Comparison of ENCODE assay signal across 12 cellular contexts in the genomic region with DNA sequence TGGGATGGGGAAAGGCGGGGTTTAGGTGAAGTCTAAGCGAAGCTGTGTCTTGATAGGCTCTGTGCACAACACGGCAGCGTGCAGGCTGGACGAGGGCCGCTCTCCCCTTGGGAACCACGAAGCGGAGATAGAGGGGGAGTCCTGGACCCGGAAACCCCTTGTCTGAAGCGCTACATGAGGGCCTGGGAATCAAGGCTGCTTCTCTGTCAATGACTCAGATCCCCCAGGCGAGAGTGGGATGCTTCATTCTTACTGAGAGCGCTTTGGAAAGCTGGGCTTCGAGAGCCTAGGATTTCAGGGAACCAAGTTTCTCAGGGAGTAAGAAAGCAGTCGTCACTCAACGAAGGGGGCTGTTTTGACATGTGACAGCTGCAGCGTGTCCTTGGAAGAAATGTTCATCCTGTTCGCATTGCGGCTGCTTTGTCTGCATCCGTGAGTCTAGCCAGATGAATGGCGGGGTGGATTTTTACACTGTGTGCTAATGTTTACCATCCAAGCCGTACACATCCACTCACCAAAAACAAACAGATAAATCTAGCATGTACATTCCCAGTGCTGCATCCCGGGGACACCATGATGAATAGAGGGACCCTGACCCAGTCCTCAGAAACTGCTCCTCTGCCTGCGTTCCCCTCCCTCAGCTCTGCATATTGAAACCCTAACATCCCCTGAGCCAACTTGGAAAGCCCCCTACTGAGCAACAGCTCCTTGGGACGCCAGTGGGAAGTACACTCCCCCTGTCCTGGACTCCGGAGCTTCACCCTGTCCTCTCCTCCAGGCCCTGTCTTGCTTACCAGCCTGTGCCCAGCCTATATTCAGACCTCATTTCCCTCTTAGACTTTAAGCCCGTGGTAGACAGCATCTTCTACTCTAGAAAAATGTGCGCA. TPM values are rescaled to one million over a fixed set of nuclear protein-coding genes. Genes with fewer than 3 reads are reported as not detected.
A peak's percentile ranks its signal among the peaks of the same experiment; 100 is the strongest.
DNase-seq lines count a peak whose midpoint lies in the region; ATAC-seq and TF ChIP-seq lines count a peak whose summit lies in the region.
"Had no signal": no experiment of that assay in that cellular context is flagged by ENCODE, and none has a peak within 500 bp of the region (broad histone marks: within the 10 kb centered on the region; RNA-seq: fewer than 3 reads in every experiment).

No MANE protein-coding gene starts in this region.

- H3K4me1 Mint-ChIP-seq in activated naive CD4-positive, alpha-beta T cell treated with anti-CD3 and anti-CD28 coated beads for 36 hours (ENCODE audit: low read depth): peaks cover 31% of the 10 kb centered on the region
- H3K4me1 Mint-ChIP-seq in WTC11: peaks cover 5% of the 10 kb centered on the region; the same call in 1 of the 2 replicates

- CTCF ChIA-PET in activated naive CD4-positive, alpha-beta T cell treated with anti-CD3 and anti-CD28 coated beads for 36 hours (lab: Charles Lee): no interaction called here
- CTCF ChIA-PET in WTC11 (lab: Charles Lee): interaction anchor here (1.4 kb wide), 1 partner anchor 617 kb away, joined by 6 read pairs; no protein-coding TSS in a partner anchor

- peaks cover 0 to 6% (median 0%) of the 10 kb centered on the region in 9 donors for H3K36me3 ChIP-seq in heart left ventricle
- no peaks in the 10 kb centered on the region for H3K36me3 ChIP-seq in stomach

- DNase-seq in activated naive CD4-positive, alpha-beta T cell treated with anti-CD3 and anti-CD28 coated beads for 36 hours: no peak
- no peak for DNase-seq in activated naive CD4-positive, alpha-beta T cell (lab: John Stamatoyannopoulos, UW)
- DNase-seq in WTC11 (ENCODE audit: low spot score): no peak
- peak in 4 of 5 donors; percentile 46 to 70 (median 51) for DNase-seq in heart left ventricle
- peak; percentile 22 for DNase-seq in skeletal muscle cell (ENCODE audit: low read depth)
- DNase-seq in stimulated activated CD4-positive, alpha-beta T cell treated with anti-CD3 and anti-CD28 coated beads, Interleukin-2, amount 100 ng/mL, for 24 hours: no peak
- DNase-seq in stomach: no peak
- DNase-seq: kidney glomerular epithelial cell, NCI-H524 had no signal

- H3K27me3 ChIP-seq in heart left ventricle (no peaks in the 10 kb centered on the region), stomach (peaks cover 0 to 19% (median 0%) of the 10 kb centered on the region in 3 donors)

- TF ChIP-seq POLR2A in heart left ventricle (IDR thresholded peaks at IDR 0.05): no peak
- TF ChIP-seq POLR2A in stomach (IDR thresholded peaks at IDR 0.05): no peak

- no peaks in the 10 kb centered on the region for H3K9me3 Mint-ChIP-seq in activated naive CD4-positive, alpha-beta T cell treated with anti-CD3 and anti-CD28 coated beads for 36 hours
- H3K9me3 Mint-ChIP-seq in WTC11: no peaks in the 10 kb centered on the region
- H3K9me3 Mint-ChIP-seq: brain had no signal

- no peak for TF ChIP-seq CTCF in WTC11 (IDR thresholded peaks at IDR 0.05)
- TF ChIP-seq CTCF in heart left ventricle (IDR thresholded peaks at IDR 0.05): no peak
- TF ChIP-seq CTCF in stomach (IDR thresholded peaks at IDR 0.05): no peak

- WGBS in heart left ventricle, 4 donors: 46 to 50% (median 49%) methylated on average over 24 to 27 of the region's 27 CpGs
- 47 to 63% (median 58%) methylated on average over 27 of the region's 27 CpGs for WGBS in stomach, 5 donors

- peak overlapping the region; percentile 26 for H3K27ac Mint-ChIP-seq in activated naive CD4-positive, alpha-beta T cell treated with anti-CD3 and anti-CD28 coated beads for 36 hours
- no peak overlapping the region for H3K27ac Mint-ChIP-seq in WTC11

- ATAC-seq in WTC11 (peak; percentile 51), heart left ventricle (peak in 3 of 4 donors; percentile 19 to 66 (median 55)), GM18519 (IDR thresholded peaks at IDR 0.05; ENCODE audit: low FRiP score, unreplicated experiment) (no peak)

- peak overlapping the region in 4 of 12 donors; percentile 5 to 54 (median 24) for H3K27ac ChIP-seq in heart left ventricle
- H3K27ac ChIP-seq in stomach: peak overlapping the region in 2 of 5 donors; percentile 26 to 31
- H3K27ac ChIP-seq: parathyroid adenoma had no signal

- H3K9me3 ChIP-seq in heart left ventricle (no peaks in the 10 kb centered on the region), stomach (no peaks in the 10 kb centered on the region)

- peaks cover 3% of the 10 kb centered on the region for H3K36me3 Mint-ChIP-seq in activated naive CD4-positive, alpha-beta T cell treated with anti-CD3 and anti-CD28 coated beads for 36 hours (ENCODE audit: low read depth)
- H3K36me3 Mint-ChIP-seq in WTC11: no peaks in the 10 kb centered on the region
- H3K36me3 Mint-ChIP-seq: brain had no signal

- H3K4me3 ChIP-seq in heart left ventricle (peak overlapping the region in 4 of 12 donors; percentile 2 to 5 (median 4)), skeletal muscle cell (ENCODE audit: low read depth, low read length) (no peak overlapping the region), stomach (no peak overlapping the region)

- intact Hi-C loops in activated naive CD4-positive, alpha-beta T cell treated with anti-CD3 and anti-CD28 coated beads for 36 hours (cut with micrococcal nuclease): no loop called here
- intact Hi-C loops in heart left ventricle (cut with DNase I) (no loop called here), stomach (cut with DNase I; ENCODE audit: low total_unique reads) (no loop called here)

- TF ChIP-seq EP300 in stomach (IDR thresholded peaks at IDR 0.05): no peak

- POLR2A ChIA-PET in WTC11 (lab: Charles Lee): interaction anchor here (0.6 kb wide), 1 partner anchor 60 kb away, joined by 3 read pairs; no protein-coding TSS in a partner anchor

- no peak overlapping the region for H3K4me3 Mint-ChIP-seq in activated naive CD4-positive, alpha-beta T cell treated with anti-CD3 and anti-CD28 coated beads for 36 hours
- no peak overlapping the region for H3K4me3 Mint-ChIP-seq in WTC11
- H3K4me3 Mint-ChIP-seq: brain had no signal

- no peaks in the 10 kb centered on the region for H3K27me3 Mint-ChIP-seq in activated naive CD4-positive, alpha-beta T cell treated with anti-CD3 and anti-CD28 coated beads for 36 hours (ENCODE audit: low read depth)
- peaks cover 7% of the 10 kb centered on the region for H3K27me3 Mint-ChIP-seq in WTC11 (ENCODE audit: low read depth)

- H3K4me1 ChIP-seq in heart left ventricle: peaks cover 0 to 39% (median 3%) of the 10 kb centered on the region in 12 donors
- peaks cover 0 to 22% (median 7%) of the 10 kb centered on the region in 4 donors for H3K4me1 ChIP-seq in stomach
- H3K4me1 ChIP-seq: parathyroid adenoma had no signal

TF ChIP-seq in WTC11, 78 proteins besides CTCF, POLR2A, EP300 and RAD21 (continues in another document):
- TF ChIP-seq ESRRA (CRISPR knock-in tag; IDR thresholded peaks at IDR 0.05; ENCODE audit: borderline replicate concordance) (no peak), FOXP4 (CRISPR knock-in tag; IDR thresholded peaks at IDR 0.05) (no peak)
- TF ChIP-seq, protein P1, sequence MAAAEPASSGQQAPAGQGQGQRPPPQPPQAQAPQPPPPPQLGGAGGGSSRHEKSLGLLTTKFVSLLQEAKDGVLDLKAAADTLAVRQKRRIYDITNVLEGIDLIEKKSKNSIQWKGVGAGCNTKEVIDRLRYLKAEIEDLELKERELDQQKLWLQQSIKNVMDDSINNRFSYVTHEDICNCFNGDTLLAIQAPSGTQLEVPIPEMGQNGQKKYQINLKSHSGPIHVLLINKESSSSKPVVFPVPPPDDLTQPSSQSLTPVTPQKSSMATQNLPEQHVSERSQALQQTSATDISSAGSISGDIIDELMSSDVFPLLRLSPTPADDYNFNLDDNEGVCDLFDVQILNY (CRISPR knock-in tag; IDR thresholded peaks at IDR 0.05): no peak

RNA-seq across cellular contexts. Expression of gene RTF2, which starts 24.5 kb away (rescaled TPM):
- total RNA-seq in activated naive CD4-positive, alpha-beta T cell treated with anti-CD3 and anti-CD28 coated beads for 36 hours: 10 to 100 TPM; 76.8 to 82.9 TPM
- total RNA-seq in WTC11 (2021) (46.3 to 56.1 TPM (median 51.7 TPM) in 3 replicates), heart left ventricle (100 to 1,000 TPM in 1 of 9 donors, 10 to 100 TPM in 8; 61.9 to 101 (median 86.2) TPM), stomach (10 to 100 TPM in 3 of 5 donors, 1 to 10 TPM in 2; 5.5 to 62.5 (median 32.9) TPM)
- polyA plus RNA-seq in heart left ventricle (100 to 1,000 TPM in 1 of 2 donors, 10 to 100 TPM in 1; 50.7 to 114 TPM), stomach (10 to 100 TPM; 58.5 to 87.5 (median 62.9) TPM)

RNA-seq across cellular contexts. Expression of gene CASS4, which starts 31.8 kb away (rescaled TPM):
- total RNA-seq in activated naive CD4-positive, alpha-beta T cell treated with anti-CD3 and anti-CD28 coated beads for 36 hours: 1 to 10 TPM; 5.1 to 5.2 TPM
- total RNA-seq in WTC11 (2021) (0.11 to 0.14 TPM (median 0.13 TPM) in 3 replicates), heart left ventricle (1 to 10 TPM in 2 of 9 donors, under 1 TPM in 7; 0.07 to 3.8 (median 0.50) TPM), stomach (1 to 10 TPM in 3 of 5 donors, under 1 TPM in 1, not detected in 1; 0.45 to 8.2 (median 4.2) TPM)
- polyA plus RNA-seq in heart left ventricle (under 1 TPM; 0.38 to 0.47 TPM), stomach (1 to 10 TPM in 1 of 3 donors, under 1 TPM in 2; 0.23 to 1.6 (median 0.76) TPM)

RNA-seq across cellular contexts. Expression of gene CSTF1, which starts 51.5 kb away (rescaled TPM):
- total RNA-seq in activated naive CD4-positive, alpha-beta T cell treated with anti-CD3 and anti-CD28 coated beads for 36 hours: 10 to 100 TPM; 68.0 to 70.7 TPM
- total RNA-seq in WTC11 (2021): 53.9 to 58.5 TPM (median 54.2 TPM) in 3 replicates
- total RNA-seq in heart left ventricle: 10 to 100 TPM; 16.0 to 27.3 (median 22.0) TPM
- 10 to 100 TPM in 1 of 2 donors, 1 to 10 TPM in 1; 4.2 to 15.3 TPM for polyA plus RNA-seq in heart left ventricle
- total RNA-seq in stomach: 10 to 100 TPM in 4 of 5 donors, 1 to 10 TPM in 1; 9.3 to 86.2 (median 23.9) TPM
- polyA plus RNA-seq in stomach: 10 to 100 TPM in 1 of 3 donors, 1 to 10 TPM in 2; 7.1 to 12.8 (median 8.7) TPM

RNA-seq across cellular contexts. Expression of gene AURKA, which starts 51.9 kb away (rescaled TPM):
- total RNA-seq in activated naive CD4-positive, alpha-beta T cell treated with anti-CD3 and anti-CD28 coated beads for 36 hours: 100 to 1,000 TPM; 115 to 121 TPM
- total RNA-seq in WTC11 (2021) (89.1 to 103 TPM (median 89.9 TPM) in 3 replicates), heart left ventricle (10 to 100 TPM in 2 of 9 donors, 1 to 10 TPM in 7; 2.4 to 11.0 (median 6.3) TPM), stomach (10 to 100 TPM in 2 of 5 donors, 1 to 10 TPM in 2, under 1 TPM in 1; 0.45 to 27.7 (median 7.0) TPM)
- polyA plus RNA-seq in heart left ventricle (10 to 100 TPM in 1 of 2 donors, 1 to 10 TPM in 1; 2.2 to 19.5 TPM), stomach (1 to 10 TPM; 5.1 to 8.3 (median 6.7) TPM)

Comparison
In these comparisons a context has a peak if more than half of its experiments do, and no peak if none do; other contexts are left out.
1. DNase-seq: peak in heart left ventricle (4 of 5) and skeletal muscle cell (single experiment); none in activated naive CD4-positive, alpha-beta T cell treated with anti-CD3 and anti-CD28 coated beads for 36 hours (single experiment), activated naive CD4-positive, alpha-beta T cell (0 of 4), WTC11 (single experiment), stimulated activated CD4-positive, alpha-beta T cell treated with anti-CD3 and anti-CD28 coated beads, Interleukin-2, amount 100 ng/mL, for 24 hours (0 of 2) and stomach (single experiment).